ENCODE assay signal across 9 cellular contexts in genomic region chr7:100373261-100373831, GRCh38. TPM values are rescaled to one million over a fixed set of nuclear protein-coding genes. Genes with fewer than 3 reads are reported as not detected.
DNase-seq lines count a peak whose midpoint lies in the region; ATAC-seq and TF ChIP-seq lines count a peak whose summit lies in the region.
"Had no signal": no experiment of that assay in that cellular context is flagged by ENCODE, and none has a peak within 500 bp of the region (broad histone marks: within the 10 kb centered on the region; RNA-seq: fewer than 3 reads in every experiment).

PILRA (plus strand) TSS chr7:100373487; CDS start chr7:100373657, 170 bp downstream.

- H3K4me1 ChIP-seq in right atrium auricular region (peaks cover 0 to 3% of the 10 kb centered on the region in 2 donors), MM.1S (ENCODE audit: low read length) (peaks cover 12% of the 10 kb centered on the region; the same call in 1 of the 2 replicates), breast epithelium (no peaks in the 10 kb centered on the region)

- peaks cover 16% of the 10 kb centered on the region for H3F3A ChIP-seq in MM.1S (ENCODE audit: insufficient read depth, low read length)

- no peaks in the 10 kb centered on the region for H3K9me3 Mint-ChIP-seq in activated T-helper 2 cell treated with anti-CD3 and anti-CD28 coated beads, Interferon-gamma antibody, Interleukin-2, Interleukin-4, amounts not matched to agents 10 μg/mL and 5 μg/mL and 100 μg/mL, durations not matched to agents 14 hours and 24 hours and 36 hours
- no peaks in the 10 kb centered on the region for H3K9me3 Mint-ChIP-seq in stimulated activated effector memory CD8-positive, alpha-beta T cell treated with anti-CD3 and anti-CD28 coated beads, Interleukin-12 subunit alpha, Interleukin-12 subunit beta, amount 100 ng/mL, for 72 hours

- no peaks in the 10 kb centered on the region for H3K79me2 ChIP-seq in MM.1S (ENCODE audit: low read length)

- H3K9me2 ChIP-seq in MM.1S (replicated peaks; ENCODE audit: insufficient read depth, low read length) = no peaks in the 10 kb centered on the region

- H3K9me3 ChIP-seq in right atrium auricular region (no peaks in the 10 kb centered on the region), MM.1S (replicated peaks; ENCODE audit: insufficient read depth, low read length) (no peaks in the 10 kb centered on the region), breast epithelium (no peaks in the 10 kb centered on the region)

- no peak within 1 kb of the TSS for H3K4me3 Mint-ChIP-seq in activated T-helper 2 cell treated with anti-CD3 and anti-CD28 coated beads, Interferon-gamma antibody, Interleukin-2, Interleukin-4, amounts not matched to agents 10 μg/mL and 5 μg/mL and 100 μg/mL, durations not matched to agents 14 hours and 24 hours and 36 hours (ENCODE audit: low read depth)
- H3K4me3 Mint-ChIP-seq in stimulated activated effector memory CD8-positive, alpha-beta T cell treated with anti-CD3 and anti-CD28 coated beads, Interleukin-12 subunit alpha, Interleukin-12 subunit beta, amount 100 ng/mL, for 72 hours = peak within 1 kb of the TSS; percentile 54

- intact Hi-C loops in activated T-helper 2 cell treated with anti-CD3 and anti-CD28 coated beads, Interferon-gamma antibody, Interleukin-2, Interleukin-4, amounts not matched to agents 10 μg/mL and 5 μg/mL and 100 μg/mL, durations not matched to agents 14 hours and 24 hours and 36 hours (cut with micrococcal nuclease) = no loop called here
- intact Hi-C loops in breast epithelium (cut with DNase I; ENCODE audit: low total_unique reads) = no loop called here

- H3K36me3 Mint-ChIP-seq in activated T-helper 2 cell treated with anti-CD3 and anti-CD28 coated beads, Interferon-gamma antibody, Interleukin-2, Interleukin-4, amounts not matched to agents 10 μg/mL and 5 μg/mL and 100 μg/mL, durations not matched to agents 14 hours and 24 hours and 36 hours (ENCODE audit: low read depth) = peaks cover 8% of the 10 kb centered on the region
- H3K36me3 Mint-ChIP-seq in stimulated activated effector memory CD8-positive, alpha-beta T cell treated with anti-CD3 and anti-CD28 coated beads, Interleukin-12 subunit alpha, Interleukin-12 subunit beta, amount 100 ng/mL, for 72 hours = peaks cover 12% of the 10 kb centered on the region

- no peak within 1 kb of the TSS for H3K4me2 ChIP-seq in MM.1S (ENCODE audit: low read depth, low read length)

- no peak for TF ChIP-seq POLR2A in breast epithelium (IDR thresholded peaks at IDR 0.05)

- H3K9ac ChIP-seq in MM.1S (ENCODE audit: low read length) = no peak within 1 kb of the TSS

- H4K20me1 ChIP-seq in MM.1S (ENCODE audit: insufficient read depth, low read length) = no peaks in the 10 kb centered on the region

- DNase-seq in HCEC 1CT (peak; percentile 19), right atrium auricular region (ENCODE audit: low spot score) (no peak), MM.1S (no peak), breast epithelium (ENCODE audit: low spot score in 2 of 2) (no peak)
- DNase-seq in activated T-helper 2 cell treated with anti-CD3 and anti-CD28 coated beads, Interferon-gamma antibody, Interleukin-2, Interleukin-4, amounts not matched to agents 10 μg/mL and 5 μg/mL and 100 μg/mL, durations not matched to agents 14 hours and 24 hours and 36 hours (ENCODE audit: low spot score) = no peak
- DNase-seq in stimulated activated effector memory CD8-positive, alpha-beta T cell treated with anti-CD3 and anti-CD28 coated beads, Interleukin-12 subunit alpha, Interleukin-12 subunit beta, amount 100 ng/mL, for 72 hours (ENCODE audit: low spot score in 2 of 2) = no peak
- DNase-seq: stimulated activated CD4-positive, alpha-beta T cell treated with anti-CD3 and anti-CD28 coated beads, Interleukin-4, amount 100 ng/mL, for 4 hours had no signal

- no peak within 1 kb of the TSS for H2AFZ ChIP-seq in MM.1S (ENCODE audit: low read length)

- H3K27ac Mint-ChIP-seq in activated T-helper 2 cell treated with anti-CD3 and anti-CD28 coated beads, Interferon-gamma antibody, Interleukin-2, Interleukin-4, amounts not matched to agents 10 μg/mL and 5 μg/mL and 100 μg/mL, durations not matched to agents 14 hours and 24 hours and 36 hours = peak within 1 kb of the TSS; percentile 68
- H3K27ac Mint-ChIP-seq in stimulated activated effector memory CD8-positive, alpha-beta T cell treated with anti-CD3 and anti-CD28 coated beads, Interleukin-12 subunit alpha, Interleukin-12 subunit beta, amount 100 ng/mL, for 72 hours = peak within 1 kb of the TSS; percentile 96

- H3K27me3 ChIP-seq in right atrium auricular region = no peaks in the 10 kb centered on the region
- H3K27me3 ChIP-seq in MM.1S (replicated peaks; ENCODE audit: insufficient read depth, low read length) = no peaks in the 10 kb centered on the region
- no peaks in the 10 kb centered on the region for H3K27me3 ChIP-seq in breast epithelium

- no peak for ATAC-seq in stimulated activated effector memory CD8-positive, alpha-beta T cell treated with anti-CD3 and anti-CD28 coated beads, Interleukin-12 subunit alpha, Interleukin-12 subunit beta, amount 100 ng/mL, for 72 hours
- ATAC-seq in HG03565 (IDR thresholded peaks at IDR 0.05; ENCODE audit: unreplicated experiment) (no peak), HG03439 (IDR thresholded peaks at IDR 0.05; ENCODE audit: unreplicated experiment) (no peak)

- H3K36me3 ChIP-seq in right atrium auricular region (no peaks in the 10 kb centered on the region), MM.1S (replicated peaks; ENCODE audit: insufficient read depth, low read length) (no peaks in the 10 kb centered on the region), breast epithelium (no peaks in the 10 kb centered on the region)

- no peaks in the 10 kb centered on the region for H3K27me3 Mint-ChIP-seq in activated T-helper 2 cell treated with anti-CD3 and anti-CD28 coated beads, Interferon-gamma antibody, Interleukin-2, Interleukin-4, amounts not matched to agents 10 μg/mL and 5 μg/mL and 100 μg/mL, durations not matched to agents 14 hours and 24 hours and 36 hours (ENCODE audit: low read depth)

- H3K27ac ChIP-seq in right atrium auricular region (peak within 1 kb of the TSS; percentile 46 to 54), MM.1S (ENCODE audit: low read length) (no peak within 1 kb of the TSS), breast epithelium (peak within 1 kb of the TSS in 1 of 2 donors; percentile 48)

- TF ChIP-seq CTCF in right atrium auricular region (IDR thresholded peaks at IDR 0.05) (no peak), MM.1S (IDR thresholded peaks at IDR 0.05; ENCODE audit: low read length) (no peak), breast epithelium (IDR thresholded peaks at IDR 0.05) (no peak)

- peak within 1 kb of the TSS in 1 of 2 donors; percentile 21 for H3K4me3 ChIP-seq in right atrium auricular region
- no peak within 1 kb of the TSS for H3K4me3 ChIP-seq in MM.1S (ENCODE audit: low read length)
- H3K4me3 ChIP-seq in breast epithelium = peak within 1 kb of the TSS in 1 of 3 donors; percentile 3

- peaks cover 11% of the 10 kb centered on the region for H3K4me1 Mint-ChIP-seq in activated T-helper 2 cell treated with anti-CD3 and anti-CD28 coated beads, Interferon-gamma antibody, Interleukin-2, Interleukin-4, amounts not matched to agents 10 μg/mL and 5 μg/mL and 100 μg/mL, durations not matched to agents 14 hours and 24 hours and 36 hours (ENCODE audit: low read depth)
- H3K4me1 Mint-ChIP-seq in stimulated activated effector memory CD8-positive, alpha-beta T cell treated with anti-CD3 and anti-CD28 coated beads, Interleukin-12 subunit alpha, Interleukin-12 subunit beta, amount 100 ng/mL, for 72 hours = peaks cover 36% of the 10 kb centered on the region

RNA-seq across cellular contexts. Expression of gene PILRA, which starts in this region (rescaled TPM):
- 12.3 TPM in 2 replicates for total RNA-seq in activated T-helper 2 cell treated with anti-CD3 and anti-CD28 coated beads, Interferon-gamma antibody, Interleukin-2, Interleukin-4, amounts not matched to agents 10 μg/mL and 5 μg/mL and 100 μg/mL, durations not matched to agents 14 hours and 24 hours and 36 hours
- total RNA-seq in right atrium auricular region = 1 to 10 TPM; 2.6 to 6.2 TPM
- total RNA-seq in breast epithelium = 1 to 10 TPM; 4.3 to 9.9 (median 7.9) TPM
